In the genomic region with DNA sequence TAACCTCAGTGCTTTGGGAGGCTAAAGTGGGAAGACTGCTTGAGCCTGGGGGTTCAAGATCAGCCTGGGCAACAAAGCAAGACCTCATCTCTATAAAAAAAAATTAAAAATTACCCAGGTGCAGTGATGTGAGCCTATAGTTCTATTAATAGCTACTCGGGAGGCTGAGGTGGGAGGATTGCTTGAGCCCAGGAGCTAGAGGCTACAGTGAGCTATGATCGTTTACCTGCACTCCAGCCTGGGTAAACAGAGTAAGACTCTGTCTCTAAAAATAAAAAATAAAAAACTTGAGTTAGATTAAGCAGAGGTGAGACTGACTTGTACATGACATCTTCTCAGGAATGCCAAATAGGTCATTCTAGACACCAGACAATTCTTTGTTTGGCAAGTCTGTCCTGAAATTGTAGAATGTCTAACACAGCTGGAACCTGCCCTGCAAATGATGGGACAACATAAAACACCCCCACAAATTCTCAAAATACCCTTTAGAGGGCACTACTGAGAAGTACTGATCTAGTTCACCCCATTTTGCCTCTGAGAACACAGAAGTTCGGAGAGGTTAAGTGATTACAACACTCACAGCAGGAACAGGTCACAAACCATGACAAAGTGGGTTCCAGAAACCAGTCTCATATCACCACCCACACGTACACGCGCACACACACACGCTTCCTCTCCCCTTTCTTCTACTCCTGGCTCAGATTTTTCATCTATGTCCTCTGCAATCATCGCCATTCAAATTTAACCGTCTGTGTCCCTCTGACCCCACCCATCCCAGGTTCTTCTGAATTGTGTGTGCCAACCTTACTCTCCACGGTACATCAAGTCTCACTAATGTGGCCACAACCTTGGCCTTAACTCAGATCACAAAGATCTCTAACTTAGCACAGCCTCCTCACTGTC, we compare ENCODE assay signal across 1 cellular context.
A peak's percentile ranks its signal among the peaks of the same experiment; 100 is the strongest.
TF ChIP-seq lines count a peak whose summit lies in the region.

No MANE protein-coding gene starts in this region.

TF ChIP-seq in HepG2, 621 proteins besides CTCF, POLR2A, EP300 and RAD21 (continued from another document and continues in another):
- no peak for TF ChIP-seq GMEB2 (CRISPR knock-in tag; IDR thresholded peaks at IDR 0.05; ENCODE audit: low read depth)
- no peak for TF ChIP-seq ONECUT2 (CRISPR knock-in tag; IDR thresholded peaks at IDR 0.05)
- no peak for TF ChIP-seq ZNF354B (CRISPR knock-in tag; IDR thresholded peaks at IDR 0.05)
- no peak for TF ChIP-seq KLF9 (CRISPR knock-in tag; IDR thresholded peaks at IDR 0.05; ENCODE audit: low read depth)
- peak; percentile 25; the same call in 1 of the 2 replicates for TF ChIP-seq TBX2 (CRISPR knock-in tag; IDR thresholded peaks at IDR 0.05; ENCODE audit: borderline replicate concordance)
- TF ChIP-seq ZNF431 (CRISPR knock-in tag; IDR thresholded peaks at IDR 0.05; ENCODE audit: borderline replicate concordance, low read depth) = no peak
- TF ChIP-seq JARID2 (CRISPR knock-in tag; IDR thresholded peaks at IDR 0.05; ENCODE audit: insufficient replicate concordance) = no peak
- TF ChIP-seq ZNF432 (CRISPR knock-in tag; IDR thresholded peaks at IDR 0.05; ENCODE audit: borderline replicate concordance) = no peak
- TF ChIP-seq, protein P1, sequence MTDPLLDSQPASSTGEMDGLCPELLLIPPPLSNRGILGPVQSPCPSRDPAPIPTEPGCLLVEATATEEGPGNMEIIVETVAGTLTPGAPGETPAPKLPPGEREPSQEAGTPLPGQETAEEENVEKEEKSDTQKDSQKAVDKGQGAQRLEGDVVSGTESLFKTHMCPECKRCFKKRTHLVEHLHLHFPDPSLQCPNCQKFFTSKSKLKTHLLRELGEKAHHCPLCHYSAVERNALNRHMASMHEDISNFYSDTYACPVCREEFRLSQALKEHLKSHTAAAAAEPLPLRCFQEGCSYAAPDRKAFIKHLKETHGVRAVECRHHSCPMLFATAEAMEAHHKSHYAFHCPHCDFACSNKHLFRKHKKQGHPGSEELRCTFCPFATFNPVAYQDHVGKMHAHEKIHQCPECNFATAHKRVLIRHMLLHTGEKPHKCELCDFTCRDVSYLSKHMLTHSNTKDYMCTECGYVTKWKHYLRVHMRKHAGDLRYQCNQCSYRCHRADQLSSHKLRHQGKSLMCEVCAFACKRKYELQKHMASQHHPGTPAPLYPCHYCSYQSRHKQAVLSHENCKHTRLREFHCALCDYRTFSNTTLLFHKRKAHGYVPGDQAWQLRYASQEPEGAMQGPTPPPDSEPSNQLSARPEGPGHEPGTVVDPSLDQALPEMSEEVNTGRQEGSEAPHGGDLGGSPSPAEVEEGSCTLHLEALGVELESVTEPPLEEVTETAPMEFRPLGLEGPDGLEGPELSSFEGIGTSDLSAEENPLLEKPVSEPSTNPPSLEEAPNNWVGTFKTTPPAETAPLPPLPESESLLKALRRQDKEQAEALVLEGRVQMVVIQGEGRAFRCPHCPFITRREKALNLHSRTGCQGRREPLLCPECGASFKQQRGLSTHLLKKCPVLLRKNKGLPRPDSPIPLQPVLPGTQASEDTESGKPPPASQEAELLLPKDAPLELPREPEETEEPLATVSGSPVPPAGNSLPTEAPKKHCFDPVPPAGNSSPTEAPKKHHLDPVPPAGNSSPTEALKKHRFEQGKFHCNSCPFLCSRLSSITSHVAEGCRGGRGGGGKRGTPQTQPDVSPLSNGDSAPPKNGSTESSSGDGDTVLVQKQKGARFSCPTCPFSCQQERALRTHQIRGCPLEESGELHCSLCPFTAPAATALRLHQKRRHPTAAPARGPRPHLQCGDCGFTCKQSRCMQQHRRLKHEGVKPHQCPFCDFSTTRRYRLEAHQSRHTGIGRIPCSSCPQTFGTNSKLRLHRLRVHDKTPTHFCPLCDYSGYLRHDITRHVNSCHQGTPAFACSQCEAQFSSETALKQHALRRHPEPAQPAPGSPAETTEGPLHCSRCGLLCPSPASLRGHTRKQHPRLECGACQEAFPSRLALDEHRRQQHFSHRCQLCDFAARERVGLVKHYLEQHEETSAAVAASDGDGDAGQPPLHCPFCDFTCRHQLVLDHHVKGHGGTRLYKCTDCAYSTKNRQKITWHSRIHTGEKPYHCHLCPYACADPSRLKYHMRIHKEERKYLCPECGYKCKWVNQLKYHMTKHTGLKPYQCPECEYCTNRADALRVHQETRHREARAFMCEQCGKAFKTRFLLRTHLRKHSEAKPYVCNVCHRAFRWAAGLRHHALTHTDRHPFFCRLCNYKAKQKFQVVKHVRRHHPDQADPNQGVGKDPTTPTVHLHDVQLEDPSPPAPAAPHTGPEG (CRISPR knock-in tag; IDR thresholded peaks at IDR 0.05) = no peak
- TF ChIP-seq GATA4 (IDR thresholded peaks at IDR 0.05; ENCODE audit: borderline replicate concordance, low read depth) = no peak
- TF ChIP-seq PCBP2 (optimal IDR thresholded peaks at IDR 0.05; ENCODE audit: low read depth, low read length, poor library complexity, severe bottlenecking) = no peak
- no peak for TF ChIP-seq CBX1 (IDR thresholded peaks at IDR 0.05; ENCODE audit: low read depth)
- TF ChIP-seq ZNF784 (CRISPR knock-in tag; IDR thresholded peaks at IDR 0.05; ENCODE audit: borderline replicate concordance) = no peak
- TF ChIP-seq HNRNPL (IDR thresholded peaks at IDR 0.05; ENCODE audit: low read depth, low read length) = no peak
- no peak for TF ChIP-seq NR2F2 (IDR thresholded peaks at IDR 0.05; ENCODE audit: borderline replicate concordance, low read depth)
- TF ChIP-seq TARDBP (CRISPR knock-in tag; IDR thresholded peaks at IDR 0.05) = no peak
- no peak for TF ChIP-seq RFXAP (CRISPR knock-in tag; IDR thresholded peaks at IDR 0.05; ENCODE audit: borderline replicate concordance)
- no peak for TF ChIP-seq KLF13 (CRISPR knock-in tag; IDR thresholded peaks at IDR 0.05)
- TF ChIP-seq ZNF777 (CRISPR knock-in tag; IDR thresholded peaks at IDR 0.05) = 0 out of 2 replicates have a peak, but pooled peaks have one; percentile 25
- TF ChIP-seq SRSF4 (IDR thresholded peaks at IDR 0.05; ENCODE audit: low read depth, low read length, poor library complexity, severe bottlenecking) = no peak
- TF ChIP-seq THAP7 (CRISPR knock-in tag; IDR thresholded peaks at IDR 0.05) = no peak
- no peak for TF ChIP-seq ZNF776 (CRISPR knock-in tag; IDR thresholded peaks at IDR 0.05)
- no peak for TF ChIP-seq FOXA3 (CRISPR knock-in tag; IDR thresholded peaks at IDR 0.05)
- no peak for TF ChIP-seq ZNF761 (CRISPR knock-in tag; conservative IDR thresholded peaks at IDR 0.05)
- TF ChIP-seq ZFP90 (CRISPR knock-in tag; IDR thresholded peaks at IDR 0.05; ENCODE audit: borderline replicate concordance) = no peak
- TF ChIP-seq PHF21A (CRISPR knock-in tag; IDR thresholded peaks at IDR 0.05) = peak; percentile 16; the same call in 1 of the 2 replicates
- no peak for TF ChIP-seq DZIP1 (CRISPR knock-in tag; IDR thresholded peaks at IDR 0.05)
- TF ChIP-seq ZNF253 (CRISPR knock-in tag; IDR thresholded peaks at IDR 0.05; ENCODE audit: borderline replicate concordance) = no peak
- TF ChIP-seq NR0B2 (CRISPR knock-in tag; IDR thresholded peaks at IDR 0.05) = no peak
- no peak for TF ChIP-seq ZBTB26 (CRISPR knock-in tag; IDR thresholded peaks at IDR 0.05; ENCODE audit: borderline replicate concordance)
- peak; percentile 63 for TF ChIP-seq POGZ (CRISPR knock-in tag; IDR thresholded peaks at IDR 0.05)
- TF ChIP-seq, protein P2, sequence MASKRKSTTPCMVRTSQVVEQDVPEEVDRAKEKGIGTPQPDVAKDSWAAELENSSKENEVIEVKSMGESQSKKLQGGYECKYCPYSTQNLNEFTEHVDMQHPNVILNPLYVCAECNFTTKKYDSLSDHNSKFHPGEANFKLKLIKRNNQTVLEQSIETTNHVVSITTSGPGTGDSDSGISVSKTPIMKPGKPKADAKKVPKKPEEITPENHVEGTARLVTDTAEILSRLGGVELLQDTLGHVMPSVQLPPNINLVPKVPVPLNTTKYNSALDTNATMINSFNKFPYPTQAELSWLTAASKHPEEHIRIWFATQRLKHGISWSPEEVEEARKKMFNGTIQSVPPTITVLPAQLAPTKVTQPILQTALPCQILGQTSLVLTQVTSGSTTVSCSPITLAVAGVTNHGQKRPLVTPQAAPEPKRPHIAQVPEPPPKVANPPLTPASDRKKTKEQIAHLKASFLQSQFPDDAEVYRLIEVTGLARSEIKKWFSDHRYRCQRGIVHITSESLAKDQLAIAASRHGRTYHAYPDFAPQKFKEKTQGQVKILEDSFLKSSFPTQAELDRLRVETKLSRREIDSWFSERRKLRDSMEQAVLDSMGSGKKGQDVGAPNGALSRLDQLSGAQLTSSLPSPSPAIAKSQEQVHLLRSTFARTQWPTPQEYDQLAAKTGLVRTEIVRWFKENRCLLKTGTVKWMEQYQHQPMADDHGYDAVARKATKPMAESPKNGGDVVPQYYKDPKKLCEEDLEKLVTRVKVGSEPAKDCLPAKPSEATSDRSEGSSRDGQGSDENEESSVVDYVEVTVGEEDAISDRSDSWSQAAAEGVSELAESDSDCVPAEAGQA (IDR thresholded peaks at IDR 0.05; ENCODE audit: low read depth) = no peak
- TF ChIP-seq, protein P2 (CRISPR knock-in tag; IDR thresholded peaks at IDR 0.05; ENCODE audit: borderline replicate concordance) = no peak
